Comparison of ENCODE assay signal across 9 cellular contexts in genomic region chr1:203440780-203441179, GRCh38. TPM values are rescaled to one million over a fixed set of nuclear protein-coding genes. Genes with fewer than 3 reads are reported as not detected.
A peak's percentile ranks its signal among the peaks of the same experiment; 100 is the strongest.
DNase-seq lines count a peak whose midpoint lies in the region; ATAC-seq and TF ChIP-seq lines count a peak whose summit lies in the region.
"Had no signal": no experiment of that assay in that cellular context is flagged by ENCODE, and none has a peak within 500 bp of the region (broad histone marks: within the 10 kb centered on the region; RNA-seq: fewer than 3 reads in every experiment).

No MANE protein-coding gene starts in this region.

- H3K4me3 Mint-ChIP-seq in brain = no peak overlapping the region
- H3K4me3 Mint-ChIP-seq: natural killer cell treated with Interleukin-12 subunit alpha and Interleukin-12 subunit beta and Interleukin-15 and Interleukin-18, amount 100 ng/mL, for 72 hours had no signal

- ATAC-seq in GM18909 (IDR thresholded peaks at IDR 0.05; ENCODE audit: poor library complexity, unreplicated experiment) (no peak), GM19035 (IDR thresholded peaks at IDR 0.05; ENCODE audit: unreplicated experiment) (no peak)

- no peaks in the 10 kb centered on the region for H3K36me3 Mint-ChIP-seq in brain
- H3K36me3 Mint-ChIP-seq: natural killer cell treated with Interleukin-12 subunit alpha and Interleukin-12 subunit beta and Interleukin-15 and Interleukin-18, amount 100 ng/mL, for 72 hours had no signal

- H3K4me2 ChIP-seq in Karpas-422 (ENCODE audit: low read depth, low read length, poor library complexity, severe bottlenecking) = no peak overlapping the region

- H3K4me1 ChIP-seq in Karpas-422 (ENCODE audit: low read length) = no peaks in the 10 kb centered on the region
- H3K4me1 ChIP-seq in suprapubic skin = peaks cover 15% of the 10 kb centered on the region

- H3K27me3 ChIP-seq in Karpas-422 (ENCODE audit: low read length) (no peaks in the 10 kb centered on the region; the same call in 1 of the 2 replicates), suprapubic skin (no peaks in the 10 kb centered on the region)

- H3K9me3 ChIP-seq in Karpas-422 (ENCODE audit: low read length) (no peaks in the 10 kb centered on the region), suprapubic skin (no peaks in the 10 kb centered on the region)

- H3K4me3 ChIP-seq in Karpas-422 (ENCODE audit: low read length) (no peak overlapping the region), suprapubic skin (no peak overlapping the region)

- no peaks in the 10 kb centered on the region for H3K9me2 ChIP-seq in Karpas-422 (replicated peaks; ENCODE audit: insufficient read depth, low read length)

- TF ChIP-seq CTCF in brain (conservative IDR thresholded peaks at IDR 0.05) (peak; percentile 40 to 66), suprapubic skin (IDR thresholded peaks at IDR 0.05) (peak; percentile 34 to 43)

- H3K36me3 ChIP-seq in Karpas-422 (ENCODE audit: insufficient read depth, low read length) = no peaks in the 10 kb centered on the region
- H3K36me3 ChIP-seq in suprapubic skin = no peaks in the 10 kb centered on the region

- peak overlapping the region in 2 of 5 experiments; percentile 57 to 92 for H3K27ac Mint-ChIP-seq in brain
- H3K27ac Mint-ChIP-seq: natural killer cell treated with Interleukin-12 subunit alpha and Interleukin-12 subunit beta and Interleukin-15 and Interleukin-18, amount 100 ng/mL, for 72 hours had no signal

- no peak overlapping the region for H3K9ac ChIP-seq in Karpas-422 (ENCODE audit: low read length)

- H3K27me3 Mint-ChIP-seq in brain = peaks cover 16% of the 10 kb centered on the region

- H2AFZ ChIP-seq in Karpas-422 (ENCODE audit: low read length) = no peak overlapping the region

- DNase-seq in DMS153 treated with DMSO at 0.1 percent for 48 hours (lab: John Stamatoyannopoulos, UW; ENCODE audit: unreplicated experiment) = peak; percentile 61
- peak; percentile 80 for DNase-seq in Karpas-422
- peak; percentile 41 for DNase-seq in kidney glomerular epithelial cell (lab: John Stamatoyannopoulos, UW)
- DNase-seq in suprapubic skin (ENCODE audit: low spot score in 2 of 2) = peak; percentile 87 to 88
- DNase-seq in activated CD4-positive, CD25-positive, alpha-beta regulatory T cell treated with anti-CD3 and anti-CD28 coated beads, Interleukin-2, amount 50 U/mL, for 72 hours = no peak

- H3K4me1 Mint-ChIP-seq in brain = peaks cover 31% of the 10 kb centered on the region

- H3K9me3 Mint-ChIP-seq in brain = peaks cover 5 to 15% (median 9%) of the 10 kb centered on the region in 5 experiments
- H3K9me3 Mint-ChIP-seq: natural killer cell treated with Interleukin-12 subunit alpha and Interleukin-12 subunit beta and Interleukin-15 and Interleukin-18, amount 100 ng/mL, for 72 hours had no signal

- TF ChIP-seq POLR2A in suprapubic skin (IDR thresholded peaks at IDR 0.05) = no peak

- TF ChIP-seq EP300 in suprapubic skin (IDR thresholded peaks at IDR 0.05) = no peak

- WGBS in suprapubic skin = 28% methylated on average over 7 of the region's 7 CpGs

- H3K27ac ChIP-seq in Karpas-422 (ENCODE audit: low read length) = no peak overlapping the region
- peak overlapping the region; percentile 44 for H3K27ac ChIP-seq in suprapubic skin

- H3K79me2 ChIP-seq in Karpas-422 (ENCODE audit: low read length) = no peaks in the 10 kb centered on the region

- H4K20me1 ChIP-seq in Karpas-422 (ENCODE audit: insufficient read depth, low read depth, low read length) = no peaks in the 10 kb centered on the region

RNA-seq across cellular contexts. Expression of gene PRELP, which starts 34.8 kb away (rescaled TPM):
- not detected in 2 replicates for total RNA-seq in Karpas-422 (2014; rRNA removed; shearing (Covaris generic); ENCODE audit: low replicate concordance)
- 13.3 TPM for polyA plus RNA-seq in brain (ENCODE audit: insufficient read depth, low read depth, low replicate concordance)
- 10 to 100 TPM in 3 of 4 donors, 1 to 10 TPM in 1; 6.4 to 34.7 (median 18.0) TPM for total RNA-seq in suprapubic skin
- total RNA-seq: natural killer cell treated with Interleukin-12 subunit alpha and Interleukin-12 subunit beta and Interleukin-15 and Interleukin-18, amount 100 ng/mL, for 72 hours had no signal

RNA-seq across cellular contexts. Expression of gene OPTC, which starts 53.2 kb away (rescaled TPM):
- total RNA-seq in Karpas-422 (2014; rRNA removed; shearing (Covaris generic); ENCODE audit: low replicate concordance) = not detected in 2 replicates
- polyA plus RNA-seq in brain (ENCODE audit: insufficient read depth, low read depth, low replicate concordance) = not detected
- total RNA-seq in suprapubic skin = not detected
- total RNA-seq: natural killer cell treated with Interleukin-12 subunit alpha and Interleukin-12 subunit beta and Interleukin-15 and Interleukin-18, amount 100 ng/mL, for 72 hours had no signal
